ENCODE assay signal across 13 cellular contexts in genomic region chr14:31441273-31442110, GRCh38. TPM values are rescaled to one million over a fixed set of nuclear protein-coding genes. Genes with fewer than 3 reads are reported as not detected.
A peak's percentile ranks its signal among the peaks of the same experiment; 100 is the strongest.
DNase-seq lines count a peak whose midpoint lies in the region; ATAC-seq and TF ChIP-seq lines count a peak whose summit lies in the region.
"Had no signal": no experiment of that assay in that cellular context is flagged by ENCODE, and none has a peak within 500 bp of the region (broad histone marks: within the 10 kb centered on the region; RNA-seq: fewer than 3 reads in every experiment).

No MANE protein-coding gene starts in this region.

- H2AFZ ChIP-seq in trophoblast cell (ENCODE audit: insufficient read depth, low read length, poor library complexity), result no peak overlapping the region

- no peak for ATAC-seq in activated CD4-positive, CD25-positive, alpha-beta regulatory T cell treated with anti-CD3 and anti-CD28 coated beads, Interleukin-2, amount 50 U/mL, for 24 hours
- ATAC-seq in GM21786 (IDR thresholded peaks at IDR 0.05; ENCODE audit: unreplicated experiment) (no peak), GM18519 (IDR thresholded peaks at IDR 0.05; ENCODE audit: low FRiP score, unreplicated experiment) (no peak)

- no peaks in the 10 kb centered on the region for H3K27me3 ChIP-seq in SJSA1 (replicated peaks)
- H3K27me3 ChIP-seq in trophoblast cell (ENCODE audit: insufficient read depth, low read length), result no peaks in the 10 kb centered on the region

- H3K27ac ChIP-seq in SJSA1, result peak overlapping the region; percentile 69
- H3K27ac ChIP-seq in trophoblast cell (ENCODE audit: low read depth, low read length), result no peak overlapping the region
- H3K27ac ChIP-seq: WERI-Rb-1 had no signal

- TF ChIP-seq CTCF in fibroblast of mammary gland (conservative IDR thresholded peaks at IDR 0.05; ENCODE audit: control insufficient read depth, insufficient read depth, low read depth, low read length), result no peak

- H3K14ac ChIP-seq in trophoblast cell (ENCODE audit: low read length), result no peak overlapping the region

- H2BK120ac ChIP-seq in trophoblast cell (ENCODE audit: insufficient read depth, low read length, poor library complexity), result no peak overlapping the region

- H3K79me2 ChIP-seq in trophoblast cell (ENCODE audit: control insufficient read depth, insufficient read depth, low read length, poor library complexity), result no peaks in the 10 kb centered on the region

- H4K91ac ChIP-seq in trophoblast cell (ENCODE audit: low read depth, low read length), result no peak overlapping the region

- no peak overlapping the region for H3K9ac ChIP-seq in trophoblast cell (ENCODE audit: low read length)

- no peak overlapping the region for H3K23ac ChIP-seq in trophoblast cell (ENCODE audit: low read length)

- no peak overlapping the region for H3K4ac ChIP-seq in trophoblast cell (ENCODE audit: low read depth, low read length)

- no peak overlapping the region for H2BK5ac ChIP-seq in trophoblast cell (ENCODE audit: low read depth, low read length, poor library complexity)

- H3K18ac ChIP-seq in trophoblast cell (ENCODE audit: low read length), result no peak overlapping the region

- no peak overlapping the region for H3K4me2 ChIP-seq in trophoblast cell (ENCODE audit: low read length)

- no peaks in the 10 kb centered on the region for H3K9me3 ChIP-seq in SJSA1 (replicated peaks)
- H3K9me3 ChIP-seq in trophoblast cell (ENCODE audit: insufficient read depth, low read depth, low read length), result no peaks in the 10 kb centered on the region

- H3K36me3 ChIP-seq in SJSA1, result no peaks in the 10 kb centered on the region
- no peaks in the 10 kb centered on the region for H3K36me3 ChIP-seq in trophoblast cell (ENCODE audit: control insufficient read depth in 1 of 2, insufficient read depth in 2 of 2, low read length in 2 of 2)
- H3K36me3 ChIP-seq: WERI-Rb-1 had no signal

- H4K8ac ChIP-seq in trophoblast cell (ENCODE audit: low read depth, low read length), result no peak overlapping the region

- peak; percentile 48 for DNase-seq in AG20443 (ENCODE audit: low spot score)
- peak in 1 of 2 experiments; percentile 70 for DNase-seq in SJSA1 (ENCODE audit: low read depth in 1 of 2, low spot score in 2 of 2)
- DNase-seq in fibroblast of mammary gland (ENCODE audit: low read depth), result peak; percentile 46
- peak; percentile 38 to 83 for DNase-seq in trophoblast cell
- DNase-seq in DMS53 (lab: John Stamatoyannopoulos, UW), result no peak
- DNase-seq: COR-L47; dermis blood vessel endothelial cell; stimulated activated CD4-positive, alpha-beta T cell treated with anti-CD3 and anti-CD28 coated beads, Interleukin-4, amount 100 ng/mL, for 1 hour; WERI-Rb-1 had no signal

- no peaks in the 10 kb centered on the region for H3K79me1 ChIP-seq in trophoblast cell (ENCODE audit: low read length)

- no peak overlapping the region for H2AK5ac ChIP-seq in trophoblast cell (ENCODE audit: low read length)

- no peak overlapping the region for H4K12ac ChIP-seq in trophoblast cell (ENCODE audit: low read depth, low read length)

- H3K4me1 ChIP-seq in SJSA1 (replicated peaks) (peaks cover 28% of the 10 kb centered on the region), trophoblast cell (ENCODE audit: control insufficient read depth in 1 of 2, insufficient read depth in 2 of 2, low read length in 2 of 2) (no peaks in the 10 kb centered on the region)

- WGBS in trophoblast cell (ENCODE audit: extremely low coverage, insufficient coverage, insufficient read length), result no CpG with 5 or more reads among the region's 7 CpGs

- H3K4me3 ChIP-seq in SJSA1, result no peak overlapping the region
- no peak overlapping the region for H3K4me3 ChIP-seq in fibroblast of mammary gland (ENCODE audit: control insufficient read depth, low read depth, low read length)
- H3K4me3 ChIP-seq in trophoblast cell (ENCODE audit: low read depth, low read length), result no peak overlapping the region

- no peak overlapping the region for H2BK12ac ChIP-seq in trophoblast cell (ENCODE audit: low read length)

RNA-seq across cellular contexts. Expression of gene DTD2, which starts 15.8 kb away (rescaled TPM):
- 30.4 and 48.7 TPM in 2 replicates for total RNA-seq in SJSA1 (2014; rRNA removed; shearing (Covaris generic))
- polyA plus RNA-seq in trophoblast cell (2013), result 6.9 and 7.2 TPM in 2 replicates

RNA-seq across cellular contexts. Expression of gene HEATR5A, which starts 21.1 kb away (rescaled TPM):
- 23.4 and 24.5 TPM in 2 replicates for total RNA-seq in SJSA1 (2014; rRNA removed; shearing (Covaris generic))
- 32.7 and 34.2 TPM in 2 replicates for polyA plus RNA-seq in trophoblast cell (2013)

RNA-seq across cellular contexts. Expression of gene GPR33, which starts 46.3 kb away (rescaled TPM):
- not detected in 2 replicates for total RNA-seq in SJSA1 (2014; rRNA removed; shearing (Covaris generic))
- not detected in 2 replicates for polyA plus RNA-seq in trophoblast cell (2013)
- total RNA-seq: dermis blood vessel endothelial cell had no signal
- polyA plus RNA-seq: thymus had no signal
